In the genomic region with DNA sequence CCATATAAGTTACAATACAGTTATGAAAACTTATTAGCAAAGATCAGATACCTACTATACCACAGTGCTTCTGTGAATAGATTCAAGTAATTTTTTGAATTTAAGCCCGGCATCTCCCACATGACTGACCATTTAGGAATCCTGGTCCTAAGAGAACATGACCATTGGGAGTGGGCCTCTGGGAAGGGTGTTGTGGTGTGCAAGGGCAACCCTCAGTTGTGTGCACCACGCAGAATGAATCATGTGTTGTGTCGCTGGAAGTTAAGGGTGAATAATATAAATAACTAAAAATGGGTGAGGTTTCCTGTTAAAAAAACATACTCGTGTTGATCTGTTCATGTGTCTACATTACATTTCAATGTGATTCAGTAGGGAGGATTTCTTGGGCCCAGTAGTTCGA, we compare ENCODE assay signal across 22 cellular contexts. TPM values are rescaled to one million over a fixed set of nuclear protein-coding genes. Genes with fewer than 3 reads are reported as not detected.
A peak's percentile ranks its signal among the peaks of the same experiment; 100 is the strongest.
DNase-seq lines count a peak whose midpoint lies in the region; ATAC-seq, FAIRE-seq and TF ChIP-seq lines count a peak whose summit lies in the region.
"Had no signal": no experiment of that assay in that cellular context is flagged by ENCODE, and none has a peak within 500 bp of the region (broad histone marks: within the 10 kb centered on the region; RNA-seq: fewer than 3 reads in every experiment).

No MANE protein-coding gene starts in this region.

- FAIRE-seq in astrocyte (lab: Jason Lieb, UNC) (no peak), HepG2 (lab: Jason Lieb, UNC) (no peak)

- in situ Hi-C loops in HepG2 (cut with HindIII; ENCODE audit: extremely low pct_ligation_motif_present, low pct_unique_long_range_greater_than_20kb), result no loop called here

- CTCF ChIA-PET in HepG2 (lab: Yijun Ruan, JAX; ENCODE audit: low intra/inter-chr PET ratio, low total read pairs), result no interaction called here

- H2AFZ ChIP-seq in astrocyte (ENCODE audit: low read depth, low read length) (no peak overlapping the region), HepG2 (ENCODE audit: low read length) (no peak overlapping the region)
- H2AFZ ChIP-seq: GM23338 had no signal

- TF ChIP-seq CTCF in astrocyte (IDR thresholded peaks at IDR 0.05; ENCODE audit: insufficient read depth, low read depth, low read length) (no peak), HepG2 (CRISPR knock-in tag; IDR thresholded peaks at IDR 0.05) (no peak)

- TF ChIP-seq POLR2A in HepG2 (IDR thresholded peaks at IDR 0.05; ENCODE audit: insufficient read depth in 1 of 2, low read depth in 2 of 2, low read length in 2 of 2), result no peak

- H3K36me3 ChIP-seq in astrocyte (ENCODE audit: insufficient read depth, low read length) (no peaks in the 10 kb centered on the region), HepG2 (replicated peaks in 1 of 2; ENCODE audit: control insufficient read depth in 1 of 2, insufficient read depth in 2 of 2, low read length in 2 of 2) (peaks cover 0 to 19% of the 10 kb centered on the region in 2 experiments; a peak in 2 of 5 replicates)
- H3K36me3 ChIP-seq: SJSA1, upper lobe of right lung had no signal

- H3K79me2 ChIP-seq in astrocyte (ENCODE audit: insufficient read depth, low read length), result no peaks in the 10 kb centered on the region
- H3K79me2 ChIP-seq in HepG2 (ENCODE audit: insufficient read depth, low read length), result peaks cover 60% of the 10 kb centered on the region

- H3K27ac ChIP-seq in astrocyte (ENCODE audit: low read depth, low read length) (peak overlapping the region; percentile 44), HepG2 (ENCODE audit: extremely low read length, insufficient read depth, low read length) (no peak overlapping the region)
- H3K27ac ChIP-seq: SJSA1, upper lobe of right lung had no signal

- no peak overlapping the region for H3K9ac ChIP-seq in astrocyte (ENCODE audit: low read length)
- no peak overlapping the region for H3K9ac ChIP-seq in HepG2 (ENCODE audit: insufficient read depth, low read depth, low read length)

- H3K27me3 ChIP-seq in astrocyte (ENCODE audit: insufficient read depth, low read length) (no peaks in the 10 kb centered on the region), HepG2 (ENCODE audit: control insufficient read depth in 1 of 2, insufficient read depth in 2 of 2, low read length in 2 of 2) (no peaks in the 10 kb centered on the region; a peak in 1 of 5 replicates)
- H3K27me3 ChIP-seq: SJSA1, upper lobe of right lung had no signal

- no peak for TF ChIP-seq RAD21 in HepG2 (CRISPR knock-in tag; IDR thresholded peaks at IDR 0.05)

- no peaks in the 10 kb centered on the region for H3K9me3 Mint-ChIP-seq in astrocyte (ENCODE audit: unreplicated experiment)
- H3K9me3 Mint-ChIP-seq: activated T-helper 2 cell treated with anti-CD3 and anti-CD28 coated beads, Interferon-gamma antibody, Interleukin-2, Interleukin-4, amounts not matched to agents 10 μg/mL and 5 μg/mL and 100 μg/mL, durations not matched to agents 14 hours and 24 hours and 36 hours; CD4-positive, alpha-beta memory T cell; GM23338; stimulated activated naive CD8-positive, alpha-beta T cell treated with anti-CD3 and anti-CD28 coated beads, Interleukin-15, Interleukin-2, amounts not matched to agents 100 ng/mL and 50 ng/mL, for 24 hours had no signal

- BruUV-seq in HepG2 (replicated peaks; lab: Mats Ljungman, UMichigan), result no TSS peak

- H3K4me1 ChIP-seq in astrocyte (ENCODE audit: insufficient read depth, low read length) (peaks cover 8% of the 10 kb centered on the region), HepG2 (ENCODE audit: insufficient read depth, low read length) (no peaks in the 10 kb centered on the region)
- H3K4me1 ChIP-seq: SJSA1, upper lobe of right lung had no signal

- peaks cover 19% of the 10 kb centered on the region for H3K4me1 Mint-ChIP-seq in astrocyte (ENCODE audit: low read depth, unreplicated experiment)
- H3K4me1 Mint-ChIP-seq: CD4-positive, alpha-beta memory T cell; GM23338 had no signal

- H3K9me3 ChIP-seq in astrocyte (ENCODE audit: insufficient read depth, low read depth, low read length), result no peaks in the 10 kb centered on the region
- H3K9me3 ChIP-seq in HepG2 (ENCODE audit: low read length), result no peaks in the 10 kb centered on the region
- H3K9me3 ChIP-seq: SJSA1, upper lobe of right lung had no signal

- ATAC-seq in HepG2 (no peak), esophagus mucosa (no peak), GM19324 (IDR thresholded peaks at IDR 0.05; ENCODE audit: low FRiP score, unreplicated experiment) (no peak)
- ATAC-seq: GM23338, left ventricle myocardium superior, sciatic nerve, upper lobe of right lung had no signal

- intact Hi-C loops in HepG2 (cut with micrococcal nuclease; ENCODE audit: unreplicated experiment), result no loop called here

- no peaks in the 10 kb centered on the region for H3K27me3 Mint-ChIP-seq in astrocyte (ENCODE audit: low read depth, unreplicated experiment)

- TF ChIP-seq EP300 in HepG2 (IDR thresholded peaks at IDR 0.05; ENCODE audit: low read depth in 2 of 2, low read length in 2 of 2), result no peak
- no peak for TF ChIP-seq EP300 in HepG2 (CRISPR knock-in tag; IDR thresholded peaks at IDR 0.05; ENCODE audit: borderline replicate concordance)

- peak; percentile 24 for DNase-seq in HCEC 1CT
- DNase-seq in astrocyte (ENCODE audit: low read depth), result peak; percentile 86
- DNase-seq in fibroblast of peridontal ligament (ENCODE audit: extremely low read depth), result peak; percentile 5
- peak; percentile 26 for DNase-seq in renal cortical epithelial cell (ENCODE audit: low read depth)
- no peak for DNase-seq in HepG2 (ENCODE audit: low spot score)
- DNase-seq in retina, result no peak
- DNase-seq: activated CD4-positive, alpha-beta T cell treated with anti-CD3 and anti-CD28 coated beads for 1 hour; CD4-positive, alpha-beta memory T cell; DMS79; left ventricle myocardium superior; NCI-H2081; NCI-H524; occipital lobe; OCI-M1; upper lobe of right lung had no signal

- H3K27ac Mint-ChIP-seq in astrocyte (ENCODE audit: unreplicated experiment), result peak overlapping the region; percentile 64
- H3K27ac Mint-ChIP-seq: activated T-helper 2 cell treated with anti-CD3 and anti-CD28 coated beads, Interferon-gamma antibody, Interleukin-2, Interleukin-4, amounts not matched to agents 10 μg/mL and 5 μg/mL and 100 μg/mL, durations not matched to agents 14 hours and 24 hours and 36 hours; CD4-positive, alpha-beta memory T cell; stimulated activated naive CD8-positive, alpha-beta T cell treated with anti-CD3 and anti-CD28 coated beads, Interleukin-15, Interleukin-2, amounts not matched to agents 100 ng/mL and 50 ng/mL, for 24 hours had no signal

- H4K20me1 ChIP-seq in astrocyte (ENCODE audit: insufficient read depth, low read length), result no peaks in the 10 kb centered on the region
- no peaks in the 10 kb centered on the region for H4K20me1 ChIP-seq in HepG2 (ENCODE audit: insufficient read depth, low read length)

- WGBS in HepG2 (ENCODE audit: low lambda C conversion rate), result 98% methylated on average over 5 of the region's 5 CpGs

- no peak overlapping the region for H3K4me3 ChIP-seq in astrocyte (ENCODE audit: insufficient read depth, low read depth, low read length)
- no peak overlapping the region for H3K4me3 ChIP-seq in HepG2 (replicated peaks in 1 of 3; ENCODE audit: insufficient read depth in 1 of 3, low read depth in 2 of 3, low read length in 3 of 3)
- H3K4me3 ChIP-seq: GM23338, SJSA1, upper lobe of right lung had no signal

- H3K4me3 Mint-ChIP-seq in astrocyte (ENCODE audit: unreplicated experiment), result no peak overlapping the region
- H3K4me3 Mint-ChIP-seq: CD4-positive, alpha-beta memory T cell; GM23338; stimulated activated naive CD8-positive, alpha-beta T cell treated with anti-CD3 and anti-CD28 coated beads, Interleukin-15, Interleukin-2, amounts not matched to agents 100 ng/mL and 50 ng/mL, for 24 hours had no signal

- H3K4me2 ChIP-seq in astrocyte (ENCODE audit: low read length), result peak overlapping the region; percentile 13
- no peak overlapping the region for H3K4me2 ChIP-seq in HepG2 (ENCODE audit: low read depth, low read length)
- H3K4me2 ChIP-seq: GM23338 had no signal

- peaks cover 3% of the 10 kb centered on the region for H3K36me3 Mint-ChIP-seq in astrocyte (ENCODE audit: low read depth, unreplicated experiment)
- H3K36me3 Mint-ChIP-seq: CD4-positive, alpha-beta memory T cell had no signal

- POLR2A ChIA-PET in HepG2 (lab: Yijun Ruan, JAX), result no interaction called here

TF ChIP-seq in HepG2, 621 proteins besides CTCF, POLR2A, EP300 and RAD21 (continues in another document):
- TF ChIP-seq SNAPC2 (CRISPR knock-in tag; IDR thresholded peaks at IDR 0.05), result no peak
- TF ChIP-seq, protein P1, sequence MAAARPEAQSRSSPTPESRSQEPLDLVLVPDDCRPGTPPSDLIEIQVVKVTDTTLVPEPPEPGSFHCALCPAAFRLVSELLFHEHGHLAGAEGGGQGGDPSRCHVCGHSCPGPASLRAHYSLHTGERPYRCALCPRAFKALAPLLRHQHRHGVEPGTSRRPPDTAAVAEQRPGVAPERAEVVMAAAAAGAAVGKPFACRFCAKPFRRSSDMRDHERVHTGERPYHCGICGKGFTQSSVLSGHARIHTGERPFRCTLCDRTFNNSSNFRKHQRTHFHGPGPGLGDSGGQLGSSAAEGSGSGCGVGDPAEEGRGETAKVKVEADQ (CRISPR knock-in tag; IDR thresholded peaks at IDR 0.05; ENCODE audit: borderline replicate concordance), result no peak

RNA-seq across cellular contexts. Expression of a gene that starts 15.5 kb away (rescaled TPM):
- total RNA-seq in astrocyte (380 and 385 TPM in 2 replicates), renal cortical epithelial cell (6.9 and 32.8 TPM in 2 replicates), HepG2 (2016; rRNA removed; fragmentation: Illumina TruSeq; extraction: Trizol) (94.9 and 268 TPM in 2 replicates), esophagus mucosa (15.4 TPM)
- total RNA-seq in HepG2 (2016; cell fraction: cytosol; rRNA removed; fragmentation: Illumina TruSeq; extraction: Trizol; ENCODE audit: low read depth), result 17.2 and 19.0 TPM in 2 replicates
- total RNA-seq in HepG2 (2016; cell fraction: insoluble cytoplasmic fraction; rRNA removed; fragmentation: Illumina TruSeq; extraction: Trizol), result 102 and 257 TPM in 2 replicates
- total RNA-seq in HepG2 (2016; cell fraction: membrane; rRNA removed; fragmentation: Illumina TruSeq; extraction: Trizol), result 37.6 and 40.7 TPM in 2 replicates
- total RNA-seq in HepG2 (2016; cell fraction: nucleus; rRNA removed; fragmentation: Illumina TruSeq; extraction: Trizol), result 175 and 228 TPM in 2 replicates
- 852 and 1,053 TPM in 2 replicates for polyA plus RNA-seq in HepG2 (2011; rRNA removed)
- 598 and 914 TPM in 2 replicates for polyA plus RNA-seq in HepG2 (2011; cell fraction: cytosol; rRNA removed)
- polyA plus RNA-seq in HepG2 (2011; cell fraction: nucleus; rRNA removed), result 191 and 279 TPM in 2 replicates
- 606 and 622 TPM in 2 replicates for polyA plus RNA-seq in HepG2 (2012)
- polyA plus RNA-seq in HepG2 (2016; cell fraction: cytosol; fragmentation: Illumina TruSeq; extraction: Trizol; ENCODE audit: low read depth), result 16.7 and 17.9 TPM in 2 replicates
- 101 and 110 TPM in 2 replicates for polyA plus RNA-seq in HepG2 (2016; cell fraction: insoluble cytoplasmic fraction; fragmentation: Illumina TruSeq; extraction: Trizol; ENCODE audit: low read depth)
- polyA plus RNA-seq in HepG2 (2016; cell fraction: membrane; fragmentation: Illumina TruSeq; extraction: Trizol; ENCODE audit: low read depth), result 27.8 and 29.5 TPM in 2 replicates
- polyA plus RNA-seq in HepG2 (2016; cell fraction: nucleus; fragmentation: Illumina TruSeq; extraction: Trizol; ENCODE audit: insufficient read depth, low read depth), result 265 and 300 TPM in 2 replicates
- polyA minus RNA-seq in HepG2 (2011; rRNA and poly(A)+ RNA removed; ENCODE audit: low replicate concordance), result 2.0 and 450 TPM in 2 replicates
- 399 and 680 TPM in 2 replicates for polyA minus RNA-seq in HepG2 (2011; cell fraction: cytosol; rRNA and poly(A)+ RNA removed)
- 122 and 224 TPM in 2 replicates for polyA minus RNA-seq in HepG2 (2011; cell fraction: nucleus; rRNA and poly(A)+ RNA removed)
- total RNA-seq: CD4-positive, alpha-beta memory T cell had no signal
- polyA plus RNA-seq: CD4-positive, alpha-beta memory T cell had no signal

Comparison
In these comparisons a context has a peak if more than half of its experiments do, and no peak if none do; other contexts are left out.
1. DNase-seq: peak in HCEC 1CT (single experiment), astrocyte (single experiment), fibroblast of peridontal ligament (single experiment) and renal cortical epithelial cell (single experiment); none in HepG2 (single experiment) and retina (single experiment).